ENCODE assay signal across 8 cellular contexts in the genomic region with DNA sequence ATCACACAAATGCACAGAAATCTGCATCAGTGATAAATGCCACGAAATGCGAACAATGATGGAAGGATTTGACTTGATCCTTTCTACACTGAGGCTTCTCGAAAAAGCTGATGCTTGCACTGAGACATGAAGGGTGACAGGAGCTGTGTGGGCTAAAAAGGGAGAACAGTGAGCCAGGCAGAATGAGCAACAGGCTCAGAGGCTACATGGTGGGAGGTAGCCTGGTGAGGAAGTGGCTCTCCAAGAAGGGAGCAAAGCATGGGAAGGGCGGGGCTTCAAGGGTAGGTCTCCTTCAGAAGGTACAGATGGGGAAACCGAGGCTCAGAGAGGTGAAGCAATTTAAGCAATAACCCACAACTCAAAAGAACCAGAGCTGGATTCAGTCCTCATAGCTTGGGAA.
"Had no signal": no experiment of that assay in that cellular context is flagged by ENCODE, and none has a peak within 500 bp of the region (broad histone marks: within the 10 kb centered on the region; RNA-seq: fewer than 3 reads in every experiment).

No MANE protein-coding gene starts in this region.

- DNase-seq: GM23248, GOT3, H7, H9, HCEC 1CT, HFFc6 had no signal

- H3K9ac ChIP-seq: GM23248 had no signal

- H3K4me1 ChIP-seq: HAP-1 had no signal

- H3K9me3 ChIP-seq: HAP-1 had no signal

- H3K36me3 ChIP-seq: HAP-1 had no signal

- H3K4me3 ChIP-seq: GM23248, GM23338, HAP-1 had no signal

- H3K27ac ChIP-seq: GM23248 had no signal

- H2AFZ ChIP-seq: GM23248, GM23338 had no signal

- H3K4me2 ChIP-seq: GM23338 had no signal
